Comparison of ENCODE assay signal across 37 cellular contexts in the genomic region with DNA sequence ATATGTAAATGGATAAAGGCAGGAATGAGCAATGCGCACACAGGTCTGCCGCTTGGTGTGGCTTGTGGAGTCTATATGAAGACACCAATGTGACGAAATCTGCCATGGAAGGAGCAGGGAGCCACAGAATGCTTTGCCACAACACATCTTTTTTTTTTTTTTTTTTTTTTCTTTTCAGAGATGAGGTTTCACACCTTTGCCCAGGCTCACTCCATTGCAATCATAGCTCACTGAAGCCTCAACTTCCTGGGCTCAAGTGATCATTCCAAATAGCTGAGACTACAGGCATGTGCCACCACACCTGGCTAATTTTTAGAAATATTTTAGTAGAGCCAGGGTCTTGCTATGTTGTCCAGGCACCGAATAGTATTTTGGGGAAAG. TPM values are rescaled to one million over a fixed set of nuclear protein-coding genes. Genes with fewer than 3 reads are reported as not detected.
"Had no signal": no experiment of that assay in that cellular context is flagged by ENCODE, and none has a peak within 500 bp of the region (broad histone marks: within the 10 kb centered on the region; RNA-seq: fewer than 3 reads in every experiment).

No MANE protein-coding gene starts in this region.

- H3K27ac Mint-ChIP-seq: activated CD4-positive, alpha-beta memory T cell treated with anti-CD3 and anti-CD28 coated beads, Interleukin-2, amount 10 ng/mL, durations not matched to agents 7 days and 5 days; activated CD8-positive, alpha-beta memory T cell treated with anti-CD3 and anti-CD28 coated beads, Interleukin-2, amount 10 ng/mL, durations not matched to agents 7 days and 5 days; activated naive CD8-positive, alpha-beta T cell treated with anti-CD3 and anti-CD28 coated beads for 36 hours had no signal

- H2AFZ ChIP-seq: PC-9 had no signal

- H3K9me3 ChIP-seq: breast epithelium, MG63 had no signal

- H3K4me1 ChIP-seq: breast epithelium had no signal

- ATAC-seq: activated CD8-positive, alpha-beta memory T cell treated with anti-CD3 and anti-CD28 coated beads, Interleukin-2, amount 10 ng/mL, durations not matched to agents 7 days and 5 days had no signal

- H3K9me3 Mint-ChIP-seq: activated CD4-positive, alpha-beta memory T cell treated with anti-CD3 and anti-CD28 coated beads, Interleukin-2, amount 10 ng/mL, durations not matched to agents 7 days and 5 days; activated naive CD8-positive, alpha-beta T cell treated with anti-CD3 and anti-CD28 coated beads for 36 hours had no signal

- H3K4me1 Mint-ChIP-seq: activated CD4-positive, alpha-beta memory T cell treated with anti-CD3 and anti-CD28 coated beads, Interleukin-2, amount 10 ng/mL, durations not matched to agents 7 days and 5 days; activated CD8-positive, alpha-beta memory T cell treated with anti-CD3 and anti-CD28 coated beads, Interleukin-2, amount 10 ng/mL, durations not matched to agents 7 days and 5 days; activated naive CD8-positive, alpha-beta T cell treated with anti-CD3 and anti-CD28 coated beads for 36 hours had no signal

- H3K27ac ChIP-seq: breast epithelium, PC-9, SK-N-MC, WERI-Rb-1 had no signal

- H3K36me3 ChIP-seq: breast epithelium, MG63, WERI-Rb-1 had no signal

- DNase-seq: activated CD4-positive, alpha-beta memory T cell treated with anti-CD3 and anti-CD28 coated beads, Interleukin-2, amount 10 ng/mL, durations not matched to agents 7 days and 5 days; activated CD4-positive, alpha-beta T cell treated with anti-CD3 and anti-CD28 coated beads for 1 hour; activated CD4-positive, alpha-beta T cell treated with anti-CD3 and anti-CD28 coated beads for 48 hours; activated CD4-positive, CD25-positive, alpha-beta regulatory T cell; activated CD8-positive, alpha-beta memory T cell treated with anti-CD3 and anti-CD28 coated beads for 24 hours; activated CD8-positive, alpha-beta memory T cell treated with anti-CD3 and anti-CD28 coated beads, Interleukin-2, amount 10 ng/mL, durations not matched to agents 7 days and 5 days; activated CD8-positive, alpha-beta memory T cell treated with anti-CD3 and anti-CD28 coated beads, Interleukin-2, amount 50 U/mL, for 48 hours; activated effector memory CD4-positive, alpha-beta T cell treated with Interleukin-2 at 50 U/mL for 16 hours; activated naive CD4-positive, alpha-beta T cell; activated naive CD4-positive, alpha-beta T cell treated with anti-CD3 and anti-CD28 coated beads, Interleukin-2, amount 50 U/mL, for 16 hours; activated naive CD8-positive, alpha-beta T cell treated with anti-CD3 and anti-CD28 coated beads for 36 hours; activated T-cell treated with anti-CD3 and anti-CD28 coated beads, Interleukin-2, amount 50 U/mL, for 48 hours; amniotic stem cell; aorta; caudate nucleus; Kasumi-1; KG1; MG63; NCI-H1048; NCI-H1105 treated with DMSO at 0.1 percent for 48 hours; NCI-H1436; NCI-H1694; NCI-H1930; NCI-H2081 treated with DMSO at 0.1 percent for 48 hours; NCI-H226; NCI-H446 treated with DMSO at 0.1 percent for 48 hours; NCI-H524; NCI-H69; PC-9; Right ventricle myocardium superior; T1000; WERI-Rb-1 had no signal

- H3K4me3 ChIP-seq: breast epithelium, MG63, PC-9, SK-N-MC had no signal

- H3K4me3 Mint-ChIP-seq: activated CD4-positive, alpha-beta memory T cell treated with anti-CD3 and anti-CD28 coated beads, Interleukin-2, amount 10 ng/mL, durations not matched to agents 7 days and 5 days; activated CD8-positive, alpha-beta memory T cell treated with anti-CD3 and anti-CD28 coated beads, Interleukin-2, amount 10 ng/mL, durations not matched to agents 7 days and 5 days; activated naive CD8-positive, alpha-beta T cell treated with anti-CD3 and anti-CD28 coated beads for 36 hours had no signal

- H3K36me3 Mint-ChIP-seq: activated CD8-positive, alpha-beta memory T cell treated with anti-CD3 and anti-CD28 coated beads, Interleukin-2, amount 10 ng/mL, durations not matched to agents 7 days and 5 days; activated naive CD8-positive, alpha-beta T cell treated with anti-CD3 and anti-CD28 coated beads for 36 hours had no signal

- H3K27me3 ChIP-seq: breast epithelium, MG63 had no signal

- H3K4me2 ChIP-seq: PC-9 had no signal

RNA-seq across cellular contexts. Expression of gene SLC34A2, which starts 17.4 kb away (rescaled TPM):
- total RNA-seq: activated CD4-positive, alpha-beta memory T cell treated with anti-CD3 and anti-CD28 coated beads, Interleukin-2, amount 10 ng/mL, durations not matched to agents 7 days and 5 days; activated CD8-positive, alpha-beta memory T cell treated with anti-CD3 and anti-CD28 coated beads, Interleukin-2, amount 10 ng/mL, durations not matched to agents 7 days and 5 days; activated naive CD8-positive, alpha-beta T cell treated with anti-CD3 and anti-CD28 coated beads for 36 hours; OCI-LY7; PC-9; T-helper 1 cell treated with Interleukin-12 subunit alpha and Interleukin-12 subunit beta and Interleukin-4 antibody, amounts not matched to agents 30 ng/mL and 1 ng/mL, for 36 hours; T-helper 2 cell treated with Interferon-gamma antibody and Interleukin-4, amounts not matched to agents 100 ng/mL and 5 ng/mL, for 36 hours had no signal
